In genomic region chr2:240522406-240522805, GRCh38 we compare ENCODE assay signal across 26 cellular contexts. TPM values are rescaled to one million over a fixed set of nuclear protein-coding genes. Genes with fewer than 3 reads are reported as not detected.
A peak's percentile ranks its signal among the peaks of the same experiment; 100 is the strongest.
DNase-seq lines count a peak whose midpoint lies in the region; ATAC-seq and TF ChIP-seq lines count a peak whose summit lies in the region.
"Had no signal": no experiment of that assay in that cellular context is flagged by ENCODE, and none has a peak within 500 bp of the region (broad histone marks: within the 10 kb centered on the region; RNA-seq: fewer than 3 reads in every experiment).

No MANE protein-coding gene starts in this region.

- H3K9me3 ChIP-seq in ovary = no peaks in the 10 kb centered on the region

- H3K9me3 Mint-ChIP-seq in activated CD8-positive, alpha-beta memory T cell treated with anti-CD3 and anti-CD28 coated beads, Interleukin-2, amount 10 ng/mL, durations not matched to agents 7 days and 5 days (ENCODE audit: low read depth) = peaks cover 30% of the 10 kb centered on the region
- H3K9me3 Mint-ChIP-seq in endothelial cell (ENCODE audit: unreplicated experiment) (peaks cover 30% of the 10 kb centered on the region), mesothelial cell of epicardium (peaks cover 35% of the 10 kb centered on the region)

- H3K36me3 Mint-ChIP-seq in activated CD8-positive, alpha-beta memory T cell treated with anti-CD3 and anti-CD28 coated beads, Interleukin-2, amount 10 ng/mL, durations not matched to agents 7 days and 5 days = peaks cover 68% of the 10 kb centered on the region
- H3K36me3 Mint-ChIP-seq in endothelial cell (ENCODE audit: low read depth, unreplicated experiment) (peaks cover 45% of the 10 kb centered on the region), mesothelial cell of epicardium (peaks cover 68% of the 10 kb centered on the region)

- H3K36me3 ChIP-seq in H7 (replicated peaks; ENCODE audit: control insufficient read depth, insufficient read depth, low read length) (no peaks in the 10 kb centered on the region), ovary (no peaks in the 10 kb centered on the region)

- no peaks in the 10 kb centered on the region for H3K4me1 ChIP-seq in ovary (ENCODE audit: insufficient read depth)
- H3K4me1 ChIP-seq: BE2C, SJSA1 had no signal

- no peak overlapping the region for H3K27ac ChIP-seq in ovary
- H3K27ac ChIP-seq: 22Rv1, SJSA1 had no signal

- no peak for TF ChIP-seq POLR2A in ovary (IDR thresholded peaks at IDR 0.05)

- DNase-seq in activated CD8-positive, alpha-beta memory T cell treated with anti-CD3 and anti-CD28 coated beads, Interleukin-2, amount 10 ng/mL, durations not matched to agents 7 days and 5 days = peak; percentile 31
- no peak for DNase-seq in activated CD8-positive, alpha-beta memory T cell treated with anti-CD3 and anti-CD28 coated beads, Interleukin-2, amount 50 U/mL, for 4 hours
- peak; percentile 14 for DNase-seq in H7
- no peak for DNase-seq in endothelial cell (ENCODE audit: low spot score)
- peak; percentile 30 for DNase-seq in sciatic nerve (ENCODE audit: low spot score)
- no peak for DNase-seq in ovary
- no peak for DNase-seq in mesothelial cell of epicardium (ENCODE audit: low spot score in 2 of 2, unreplicated experiment in 2 of 2)
- DNase-seq: BE2C; Calu3; DMS153; GOT3; HCEC 1CT; IMR-90; KG1; MG63; NCI-H1694; NCI-H2029 treated with DMSO at 0.1 percent for 48 hours; NCI-H446 treated with DMSO at 0.1 percent for 48 hours; NCI-H526; NCI-H82; NK-92 treated with Interleukin-12 subunit alpha and Interleukin-12 subunit beta, amount 100 ng/mL, for 24 hours; PC-3 had no signal

- intact Hi-C loops in sciatic nerve (cut with DNase I) = no loop called here
- intact Hi-C loops in ovary (cut with DNase I) = no loop called here

- H3K4me3 ChIP-seq in H7 (ENCODE audit: insufficient read depth, low read depth, low read length) = no peak overlapping the region
- no peak overlapping the region for H3K4me3 ChIP-seq in ovary
- H3K4me3 ChIP-seq: MG63, SJSA1 had no signal

- CTCF ChIA-PET in activated CD8-positive, alpha-beta memory T cell treated with anti-CD3 and anti-CD28 coated beads, Interleukin-2, amount 10 ng/mL, durations not matched to agents 7 days and 5 days (lab: Charles Lee) = no interaction called here

- H3K4me1 Mint-ChIP-seq in activated CD8-positive, alpha-beta memory T cell treated with anti-CD3 and anti-CD28 coated beads, Interleukin-2, amount 10 ng/mL, durations not matched to agents 7 days and 5 days = peaks cover 4% of the 10 kb centered on the region
- H3K4me1 Mint-ChIP-seq in endothelial cell (ENCODE audit: unreplicated experiment) (peaks cover 7% of the 10 kb centered on the region), mesothelial cell of epicardium (no peaks in the 10 kb centered on the region)

- 93 to 96% (median 93%) methylated on average over 12 of the region's 12 CpGs for WGBS in ovary, 3 donors

- no peaks in the 10 kb centered on the region for H3K27me3 Mint-ChIP-seq in activated CD8-positive, alpha-beta memory T cell treated with anti-CD3 and anti-CD28 coated beads, Interleukin-2, amount 10 ng/mL, durations not matched to agents 7 days and 5 days
- H3K27me3 Mint-ChIP-seq in endothelial cell (ENCODE audit: unreplicated experiment) = peaks cover 22% of the 10 kb centered on the region
- peaks cover 10% of the 10 kb centered on the region for H3K27me3 Mint-ChIP-seq in mesothelial cell of epicardium (ENCODE audit: low read depth)

- no peak overlapping the region for H3K4me3 Mint-ChIP-seq in activated CD8-positive, alpha-beta memory T cell treated with anti-CD3 and anti-CD28 coated beads, Interleukin-2, amount 10 ng/mL, durations not matched to agents 7 days and 5 days
- H3K4me3 Mint-ChIP-seq in endothelial cell (ENCODE audit: unreplicated experiment) = peak overlapping the region; percentile 48
- H3K4me3 Mint-ChIP-seq in mesothelial cell of epicardium = no peak overlapping the region

- TF ChIP-seq CTCF in endothelial cell (IDR thresholded peaks at IDR 0.05; ENCODE audit: unreplicated experiment) (no peak), ovary (IDR thresholded peaks at IDR 0.05) (no peak), mesothelial cell of epicardium (IDR thresholded peaks at IDR 0.05; ENCODE audit: unreplicated experiment) (no peak)

- H3K27me3 ChIP-seq in H7 (ENCODE audit: control insufficient read depth, insufficient read depth, low read length) (peaks cover 9% of the 10 kb centered on the region; the same call in 1 of the 2 replicates), ovary (no peaks in the 10 kb centered on the region)
- H3K27me3 ChIP-seq: BE2C, MG63 had no signal

- ATAC-seq in activated CD8-positive, alpha-beta memory T cell treated with anti-CD3 and anti-CD28 coated beads, Interleukin-2, amount 10 ng/mL, durations not matched to agents 7 days and 5 days = no peak
- no peak for ATAC-seq in sciatic nerve
- no peak for ATAC-seq in GM21619 (IDR thresholded peaks at IDR 0.05; ENCODE audit: unreplicated experiment)
- ATAC-seq: PC-3, Right ventricle myocardium inferior had no signal

- H3K27ac Mint-ChIP-seq in activated CD8-positive, alpha-beta memory T cell treated with anti-CD3 and anti-CD28 coated beads, Interleukin-2, amount 10 ng/mL, durations not matched to agents 7 days and 5 days = no peak overlapping the region
- H3K27ac Mint-ChIP-seq in endothelial cell (ENCODE audit: unreplicated experiment) (no peak overlapping the region), mesothelial cell of epicardium (no peak overlapping the region)

- no peak for TF ChIP-seq EP300 in ovary (IDR thresholded peaks at IDR 0.05)

RNA-seq across cellular contexts. Expression of gene ANKMY1, which starts 35.4 kb away (rescaled TPM):
- total RNA-seq in activated CD8-positive, alpha-beta memory T cell treated with anti-CD3 and anti-CD28 coated beads, Interleukin-2, amount 10 ng/mL, durations not matched to agents 7 days and 5 days = 10 to 100 TPM; 21.3 to 33.5 TPM
- 3.6 and 8.9 TPM in 2 replicates for total RNA-seq in H7 (2014; rRNA removed; shearing (Covaris generic))
- total RNA-seq in endothelial cell (ENCODE audit: unreplicated experiment) = 5.6 TPM
- 30.7 TPM for total RNA-seq in sciatic nerve
- total RNA-seq in ovary = 10 to 100 TPM; 13.7 to 24.2 (median 21.6) TPM
- 10 to 100 TPM; 11.5 to 13.8 TPM for polyA plus RNA-seq in ovary
- total RNA-seq in mesothelial cell of epicardium = 25.9 to 29.8 TPM (median 27.3 TPM) in 3 replicates

RNA-seq across cellular contexts. Expression of gene DUSP28, which starts 37.8 kb away (rescaled TPM):
- 10 to 100 TPM; 10.0 to 10.1 TPM for total RNA-seq in activated CD8-positive, alpha-beta memory T cell treated with anti-CD3 and anti-CD28 coated beads, Interleukin-2, amount 10 ng/mL, durations not matched to agents 7 days and 5 days
- 2.4 and 2.5 TPM in 2 replicates for total RNA-seq in H7 (2014; rRNA removed; shearing (Covaris generic))
- total RNA-seq in endothelial cell (ENCODE audit: unreplicated experiment) (1.5 TPM), sciatic nerve (4.5 TPM), ovary (1 to 10 TPM; 2.7 to 9.9 (median 4.3) TPM), mesothelial cell of epicardium (4.3 to 6.2 TPM (median 5.9 TPM) in 3 replicates)
- polyA plus RNA-seq in ovary = 1 to 10 TPM; 4.0 to 5.3 TPM

RNA-seq across cellular contexts. Expression of gene RNPEPL1, which starts 45.9 kb away (rescaled TPM):
- 100 to 1,000 TPM; 101 to 152 TPM for total RNA-seq in activated CD8-positive, alpha-beta memory T cell treated with anti-CD3 and anti-CD28 coated beads, Interleukin-2, amount 10 ng/mL, durations not matched to agents 7 days and 5 days
- total RNA-seq in H7 (2014; rRNA removed; shearing (Covaris generic)) = 10.3 and 15.2 TPM in 2 replicates
- total RNA-seq in endothelial cell (ENCODE audit: unreplicated experiment) = 29.2 TPM
- 38.8 TPM for total RNA-seq in sciatic nerve
- total RNA-seq in ovary = 10 to 100 TPM; 15.1 to 25.2 (median 23.2) TPM
- polyA plus RNA-seq in ovary = 10 to 100 TPM in 1 of 2 donors, 1 to 10 TPM in 1; 3.5 to 27.3 TPM
- 26.4 to 28.3 TPM (median 28.3 TPM) in 3 replicates for total RNA-seq in mesothelial cell of epicardium

Comparison
In these comparisons a context has a peak if more than half of its experiments do, and no peak if none do; other contexts are left out.
1. DNase-seq: peak in activated CD8-positive, alpha-beta memory T cell treated with anti-CD3 and anti-CD28 coated beads, Interleukin-2, amount 10 ng/mL, durations not matched to agents 7 days and 5 days (single experiment), H7 (single experiment) and sciatic nerve (single experiment); none in activated CD8-positive, alpha-beta memory T cell treated with anti-CD3 and anti-CD28 coated beads, Interleukin-2, amount 50 U/mL, for 4 hours (single experiment), endothelial cell (single experiment), ovary (0 of 5) and mesothelial cell of epicardium (0 of 2).